In the genomic region with DNA sequence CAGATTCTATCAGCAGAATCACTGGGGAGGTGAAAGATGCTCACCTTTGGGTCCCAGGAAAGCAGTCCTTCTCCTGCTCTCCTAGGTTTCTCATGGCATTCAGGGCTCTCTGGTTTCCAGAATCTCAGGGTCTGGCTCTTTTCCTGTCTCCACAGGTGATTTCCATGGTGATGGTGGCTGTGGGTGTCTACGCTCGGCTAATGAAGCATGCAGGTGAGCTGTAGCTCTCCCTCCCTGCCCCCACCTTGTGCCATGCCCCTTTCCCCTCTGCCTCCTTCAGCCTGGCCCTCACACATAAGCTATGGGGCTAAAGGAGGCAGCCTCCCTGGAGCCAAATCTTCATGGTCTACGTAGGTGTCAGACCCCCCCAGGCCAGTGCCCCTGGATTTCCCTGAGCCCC, we compare ENCODE assay signal across 19 cellular contexts.
"Had no signal": no experiment of that assay in that cellular context is flagged by ENCODE, and none has a peak within 500 bp of the region (broad histone marks: within the 10 kb centered on the region; RNA-seq: fewer than 3 reads in every experiment).

No MANE protein-coding gene starts in this region.

- H3K4me3 Mint-ChIP-seq: activated naive CD8-positive, alpha-beta T cell treated with anti-CD3 and anti-CD28 coated beads for 36 hours; dendritic cell treated with granulocyte-macrophage colony-stimulating factor and Interleukin-4, amounts not matched to agents 40 ng/mL and 50 ng/mL, for 4 days; mesothelial cell of epicardium; nephron progenitor cell had no signal

- DNase-seq: activated CD4-positive, alpha-beta T cell treated with anti-CD3 and anti-CD28 coated beads, Interleukin-2, amount 50 U/mL, for 4 hours; activated naive CD8-positive, alpha-beta T cell treated with anti-CD3 and anti-CD28 coated beads for 36 hours; amniotic stem cell; effector CD8-positive, alpha-beta T cell; gastrocnemius medialis; heart left ventricle; left colon; lower lobe of right lung; nephron progenitor cell; nucleus accumbens; retina; stimulated activated CD8-positive, alpha-beta memory T cell treated with anti-CD3 and anti-CD28 coated beads, Interleukin-4, amount 100 ng/mL, for 48 hours; stimulated activated naive CD8-positive, alpha-beta T cell treated with anti-CD3 and anti-CD28 coated beads, Interleukin-15, Interleukin-2, amounts not matched to agents 100 U/mL and 50 U/mL, for 24 hours; T-helper 2 cell; transverse colon; uterus had no signal

- H3K36me3 Mint-ChIP-seq: mesothelial cell of epicardium had no signal

- H3K4me3 ChIP-seq: gastrocnemius medialis, heart left ventricle, lower lobe of right lung, transverse colon, uterus had no signal

- ATAC-seq: gastrocnemius medialis; heart left ventricle; left colon; stimulated activated naive CD8-positive, alpha-beta T cell treated with anti-CD3 and anti-CD28 coated beads, Interleukin-15, Interleukin-2, amounts not matched to agents 100 U/mL and 50 U/mL, for 24 hours had no signal

- H3K27ac Mint-ChIP-seq: activated naive CD8-positive, alpha-beta T cell treated with anti-CD3 and anti-CD28 coated beads for 36 hours; dendritic cell treated with granulocyte-macrophage colony-stimulating factor and Interleukin-4, amounts not matched to agents 40 ng/mL and 50 ng/mL, for 4 days; mesothelial cell of epicardium; nephron progenitor cell had no signal

- H3K9me3 Mint-ChIP-seq: activated naive CD8-positive, alpha-beta T cell treated with anti-CD3 and anti-CD28 coated beads for 36 hours; dendritic cell treated with granulocyte-macrophage colony-stimulating factor and Interleukin-4, amounts not matched to agents 40 ng/mL and 50 ng/mL, for 4 days had no signal

- H3K4me1 Mint-ChIP-seq: mesothelial cell of epicardium had no signal

- H3K27me3 ChIP-seq: gastrocnemius medialis, heart left ventricle, transverse colon, uterus had no signal

- H3K27me3 Mint-ChIP-seq: activated naive CD8-positive, alpha-beta T cell treated with anti-CD3 and anti-CD28 coated beads for 36 hours; dendritic cell treated with granulocyte-macrophage colony-stimulating factor and Interleukin-4, amounts not matched to agents 40 ng/mL and 50 ng/mL, for 4 days had no signal

- H3K36me3 ChIP-seq: gastrocnemius medialis, lower lobe of right lung, transverse colon, uterus had no signal

- H3K9me3 ChIP-seq: gastrocnemius medialis, heart left ventricle, lower lobe of right lung, transverse colon, uterus had no signal

- H3K27ac ChIP-seq: gastrocnemius medialis, heart left ventricle, lower lobe of right lung, transverse colon, uterus, VCaP had no signal

- H3K4me1 ChIP-seq: gastrocnemius medialis, lower lobe of right lung, transverse colon, uterus had no signal
